ENCODE assay signal across 8 cellular contexts in the genomic region with DNA sequence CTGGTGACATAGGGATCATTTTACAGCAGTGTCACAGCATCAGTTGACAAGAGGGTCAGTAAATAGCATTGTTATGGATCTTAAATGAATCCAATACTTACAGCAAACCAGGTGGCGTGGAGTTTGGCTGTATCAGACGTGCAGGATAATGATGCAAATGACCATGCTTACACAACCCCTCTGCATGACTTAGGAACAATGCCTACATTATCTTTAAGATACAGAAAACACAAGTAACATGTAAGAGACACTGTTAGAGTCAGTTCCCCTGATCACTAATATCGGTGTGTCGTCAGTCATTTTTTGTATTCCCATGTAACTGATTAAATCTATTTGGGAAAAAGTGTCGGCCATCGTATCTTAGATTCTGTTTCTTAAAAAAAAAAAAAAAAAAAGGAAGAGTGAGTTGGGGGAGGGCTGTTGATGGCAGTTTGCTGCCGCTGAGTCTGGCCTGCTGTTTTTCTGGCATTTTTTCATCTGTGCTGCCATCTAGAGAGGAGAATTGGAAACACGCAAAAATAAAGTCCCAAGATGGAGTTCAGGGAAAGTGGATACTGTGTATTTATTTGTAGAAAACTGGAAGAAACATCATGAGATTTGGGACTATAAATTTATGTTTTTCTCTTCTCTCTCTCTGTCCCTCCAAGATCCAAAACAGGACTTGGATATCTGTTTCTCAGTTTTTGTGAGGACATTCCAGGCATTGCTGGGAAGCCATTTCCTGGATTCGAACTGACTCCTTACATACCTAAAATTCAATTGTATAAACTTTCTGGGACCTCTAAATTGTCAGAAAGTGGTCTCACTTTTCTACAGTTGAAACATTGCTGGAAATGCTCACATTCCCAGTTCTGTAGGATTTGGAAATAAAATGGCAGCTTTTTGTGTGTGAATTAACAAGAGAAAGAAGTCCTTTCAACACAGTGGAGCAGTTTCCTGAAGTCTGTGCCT.
DNase-seq lines count a peak whose midpoint lies in the region; ATAC-seq and TF ChIP-seq lines count a peak whose summit lies in the region.

No MANE protein-coding gene starts in this region.

- peak; percentile 90 for ATAC-seq in body of pancreas

- no peaks in the 10 kb centered on the region for H3K36me3 ChIP-seq in body of pancreas (replicated peaks in 1 of 2; ENCODE audit: insufficient read depth in 1 of 2, low read depth in 2 of 2)
- no peaks in the 10 kb centered on the region for H3K36me3 ChIP-seq in iPS-15b (ENCODE audit: control insufficient read depth, insufficient read depth, low read length)

- H3K27ac ChIP-seq in RWPE1 (no peak overlapping the region), body of pancreas (no peak overlapping the region)

- no peaks in the 10 kb centered on the region for H3K4me1 ChIP-seq in body of pancreas
- H3K4me1 ChIP-seq in iPS-15b (ENCODE audit: control insufficient read depth, insufficient read depth, low read length), result peaks cover 17% of the 10 kb centered on the region

- POLR2A ChIA-PET in RWPE1 (lab: Yijun Ruan, JAX; ENCODE audit: low non-redundant PET), result interaction anchor here (1.8 kb wide), 1 partner anchor 69 kb away, joined by 4 read pairs; no protein-coding TSS in a partner anchor

- H3K9me3 ChIP-seq in body of pancreas (no peaks in the 10 kb centered on the region), iPS-15b (ENCODE audit: control insufficient read depth, insufficient read depth, low read length) (no peaks in the 10 kb centered on the region)

- peak; percentile 65 for TF ChIP-seq CTCF in RWPE1 (conservative IDR thresholded peaks at IDR 0.05; ENCODE audit: low read depth)
- TF ChIP-seq CTCF in body of pancreas (IDR thresholded peaks at IDR 0.05), result peak in 6 of 7 experiments; percentile 49 to 88 (median 79)

- H3K4me3 ChIP-seq in body of pancreas (no peak overlapping the region), iPS-15b (ENCODE audit: low read depth, low read length) (peak overlapping the region; percentile 3), skeletal muscle cell (ENCODE audit: low read depth, low read length) (no peak overlapping the region)

- 26 to 35% methylated on average over 9 of the region's 9 CpGs for WGBS in body of pancreas, 2 donors

- H3K27me3 ChIP-seq in body of pancreas, result no peaks in the 10 kb centered on the region
- no peaks in the 10 kb centered on the region for H3K27me3 ChIP-seq in iPS-15b (ENCODE audit: control insufficient read depth, insufficient read depth, low read length)

- peak; percentile 7 for DNase-seq in activated CD4-positive, CD25-positive, alpha-beta regulatory T cell treated with anti-CD3 and anti-CD28 coated beads, Interleukin-2, amount 50 U/mL, for 16 hours (ENCODE audit: low read depth, low spot score)
- DNase-seq in activated CD4-positive, CD25-positive, alpha-beta regulatory T cell treated with anti-CD3 and anti-CD28 coated beads, Interleukin-2, amount 50 U/mL, for 72 hours, result no peak
- DNase-seq in H4 (ENCODE audit: low spot score) (peak; percentile 71), LoVo (ENCODE audit: low spot score) (peak; percentile 62), RWPE1 (ENCODE audit: low spot score) (peak; percentile 41), body of pancreas (peak; percentile 35 to 67 (median 46)), skeletal muscle cell (ENCODE audit: low read depth) (peak; percentile 45)

- CTCF ChIA-PET in RWPE1 (lab: Yijun Ruan, JAX), result interaction anchor here (0.9 to 2.5 kb wide), 3 partner anchors 66 to 168 kb away, joined by 3 to 37 read pairs (median 6); no protein-coding TSS in a partner anchor

- no peak for TF ChIP-seq POLR2A in body of pancreas (IDR thresholded peaks at IDR 0.05)

- intact Hi-C loops in body of pancreas (cut with DNase I), result loop anchor here (10.0 kb wide), 1 partner anchor 82 kb away; no protein-coding TSS in a partner anchor

- H3K9ac ChIP-seq in iPS-15b (ENCODE audit: low read depth, low read length), result no peak overlapping the region
